ENCODE assay signal across 24 cellular contexts in genomic region chr1:61757945-61758344, GRCh38. TPM values are rescaled to one million over a fixed set of nuclear protein-coding genes. Genes with fewer than 3 reads are reported as not detected.
A peak's percentile ranks its signal among the peaks of the same experiment; 100 is the strongest.
DNase-seq lines count a peak whose midpoint lies in the region; ATAC-seq, FAIRE-seq and TF ChIP-seq lines count a peak whose summit lies in the region.
"Had no signal": no experiment of that assay in that cellular context is flagged by ENCODE, and none has a peak within 500 bp of the region (broad histone marks: within the 10 kb centered on the region; RNA-seq: fewer than 3 reads in every experiment).

No MANE protein-coding gene starts in this region.

- no peak overlapping the region for H2AFZ ChIP-seq in astrocyte (ENCODE audit: low read depth, low read length)

- no peaks in the 10 kb centered on the region for H3K9me3 ChIP-seq in breast epithelium
- no peaks in the 10 kb centered on the region for H3K9me3 ChIP-seq in astrocyte (ENCODE audit: insufficient read depth, low read depth, low read length)
- H3K9me3 ChIP-seq: HAP-1, upper lobe of left lung had no signal

- no peaks in the 10 kb centered on the region for H3K79me2 ChIP-seq in astrocyte (ENCODE audit: insufficient read depth, low read length)

- H3K27me3 ChIP-seq in breast epithelium (no peaks in the 10 kb centered on the region), astrocyte (ENCODE audit: insufficient read depth, low read length) (no peaks in the 10 kb centered on the region)
- H3K27me3 ChIP-seq: upper lobe of left lung had no signal

- H3K4me3 ChIP-seq in breast epithelium (no peak overlapping the region), astrocyte (ENCODE audit: insufficient read depth, low read depth, low read length) (no peak overlapping the region)
- H3K4me3 ChIP-seq: HAP-1, upper lobe of left lung had no signal

- H3K9ac ChIP-seq in astrocyte (ENCODE audit: low read length), result no peak overlapping the region
- H3K9ac ChIP-seq: KMS-11 had no signal

- H3K4me1 Mint-ChIP-seq in MCF 10A (ENCODE audit: insufficient read depth, unreplicated experiment), result no peaks in the 10 kb centered on the region
- H3K4me1 Mint-ChIP-seq in astrocyte (ENCODE audit: low read depth, unreplicated experiment), result peaks cover 10% of the 10 kb centered on the region
- H3K4me1 Mint-ChIP-seq: neural crest cell had no signal

- POLR2A ChIA-PET in MCF 10A (lab: Yijun Ruan, JAX), result interaction anchor here (0.9 kb wide), 1 partner anchor 14 kb away, joined by 3 read pairs; no protein-coding TSS in a partner anchor

- H3K9me3 Mint-ChIP-seq in MCF 10A (ENCODE audit: unreplicated experiment), result no peaks in the 10 kb centered on the region
- no peaks in the 10 kb centered on the region for H3K9me3 Mint-ChIP-seq in astrocyte (ENCODE audit: unreplicated experiment)
- H3K9me3 Mint-ChIP-seq: CD4-positive, alpha-beta T cell; neural crest cell; WTC11 had no signal

- FAIRE-seq in astrocyte (lab: Jason Lieb, UNC), result peak; percentile 63
- FAIRE-seq: A204.1 had no signal

- H3K27ac ChIP-seq in breast epithelium (no peak overlapping the region), astrocyte (ENCODE audit: low read depth, low read length) (no peak overlapping the region)
- H3K27ac ChIP-seq: KMS-11, upper lobe of left lung had no signal

- intact Hi-C loops in MCF 10A (cut with micrococcal nuclease), result no loop called here
- intact Hi-C loops in breast epithelium (cut with DNase I; ENCODE audit: low total_unique reads), result no loop called here

- no peaks in the 10 kb centered on the region for H3K27me3 Mint-ChIP-seq in MCF 10A (ENCODE audit: insufficient read depth, unreplicated experiment)
- H3K27me3 Mint-ChIP-seq in astrocyte (ENCODE audit: low read depth, unreplicated experiment), result no peaks in the 10 kb centered on the region
- H3K27me3 Mint-ChIP-seq: CD4-positive, alpha-beta T cell; T-helper 17 cell had no signal

- no peak overlapping the region for H3K4me2 ChIP-seq in astrocyte (ENCODE audit: low read length)
- H3K4me2 ChIP-seq: KMS-11 had no signal

- H3K4me1 ChIP-seq in breast epithelium (no peaks in the 10 kb centered on the region), astrocyte (ENCODE audit: insufficient read depth, low read length) (no peaks in the 10 kb centered on the region)

- peak; percentile 50 for DNase-seq in MCF 10A (ENCODE audit: unreplicated experiment)
- no peak for DNase-seq in breast epithelium (ENCODE audit: low spot score in 2 of 2)
- DNase-seq in astrocyte (ENCODE audit: low read depth), result peak; percentile 65
- peak; percentile 81 for DNase-seq in iris pigment epithelial cell (ENCODE audit: low read depth)
- DNase-seq in stromal cell of bone marrow (ENCODE audit: low read depth), result peak; percentile 27
- DNase-seq in DMS53 treated with DMSO at 0.1 percent for 48 hours (lab: John Stamatoyannopoulos, UW; ENCODE audit: unreplicated experiment), result no peak
- DNase-seq in stimulated activated naive CD4-positive, alpha-beta T cell treated with Interleukin-2 at 50 U/mL for 16 hours (lab: John Stamatoyannopoulos, UW), result no peak
- DNase-seq: CD4-positive, alpha-beta T cell; central memory CD4-positive, alpha-beta T cell; effector memory CD4-positive, alpha-beta T cell; NCI-H1092 treated with DMSO at 0.1 percent for 48 hours; NCI-H2107; NCI-H69; OCI-M1; SIG-M5; stimulated activated naive CD4-positive, alpha-beta T cell; T-helper 17 cell; upper lobe of left lung had no signal

- TF ChIP-seq CTCF in MCF 10A (IDR thresholded peaks at IDR 0.05; ENCODE audit: unreplicated experiment) (no peak), breast epithelium (IDR thresholded peaks at IDR 0.05) (no peak), astrocyte (IDR thresholded peaks at IDR 0.05; ENCODE audit: insufficient read depth, low read depth, low read length) (no peak)

- ATAC-seq in HG03520 (IDR thresholded peaks at IDR 0.05; ENCODE audit: unreplicated experiment), result no peak
- ATAC-seq: T-helper 17 cell, WTC11 had no signal

- no peak for TF ChIP-seq POLR2A in breast epithelium (IDR thresholded peaks at IDR 0.05)

- H4K20me1 ChIP-seq in astrocyte (ENCODE audit: insufficient read depth, low read length), result no peaks in the 10 kb centered on the region

- H3K36me3 Mint-ChIP-seq in MCF 10A (ENCODE audit: insufficient read depth, unreplicated experiment) (peaks cover 10% of the 10 kb centered on the region), astrocyte (ENCODE audit: low read depth, unreplicated experiment) (no peaks in the 10 kb centered on the region)

- H3K36me3 ChIP-seq in breast epithelium (no peaks in the 10 kb centered on the region), astrocyte (ENCODE audit: insufficient read depth, low read length) (no peaks in the 10 kb centered on the region)
- H3K36me3 ChIP-seq: HAP-1 had no signal

- H3K4me3 Mint-ChIP-seq in MCF 10A (ENCODE audit: unreplicated experiment), result no peak overlapping the region
- H3K4me3 Mint-ChIP-seq in astrocyte (ENCODE audit: unreplicated experiment), result no peak overlapping the region
- H3K4me3 Mint-ChIP-seq: CD4-positive, alpha-beta T cell; neural crest cell; T-helper 17 cell; WTC11 had no signal

- no TSS peak for BruUV-seq in MCF 10A (replicated peaks; lab: Mats Ljungman, UMichigan)

- CTCF ChIA-PET in MCF 10A (lab: Yijun Ruan, JAX), result no interaction called here

- H3K27ac Mint-ChIP-seq in MCF 10A (ENCODE audit: low read depth, unreplicated experiment) (no peak overlapping the region), astrocyte (ENCODE audit: unreplicated experiment) (no peak overlapping the region)
- H3K27ac Mint-ChIP-seq: CD4-positive, alpha-beta T cell had no signal

RNA-seq across cellular contexts. Expression of gene PATJ, which starts 15.7 kb away (rescaled TPM):
- total RNA-seq in MCF 10A (2022) (28.7 and 30.6 TPM in 2 replicates), breast epithelium (100 to 1,000 TPM in 2 of 3 donors, 10 to 100 TPM in 1; 20.8 to 193 (median 129) TPM), astrocyte (9.1 and 11.0 TPM in 2 replicates)

RNA-seq across cellular contexts. Expression of gene TM2D1, which starts 33.0 kb away (rescaled TPM):
- 29.4 and 36.4 TPM in 2 replicates for total RNA-seq in MCF 10A (2022)
- 10 to 100 TPM; 65.4 to 85.9 (median 76.1) TPM for total RNA-seq in breast epithelium
- 33.3 and 35.7 TPM in 2 replicates for total RNA-seq in astrocyte

Comparison
In these comparisons a context has a peak if more than half of its experiments do, and no peak if none do; other contexts are left out.
1. DNase-seq: peak in MCF 10A (single experiment), astrocyte (single experiment), iris pigment epithelial cell (single experiment) and stromal cell of bone marrow (single experiment); none in breast epithelium (0 of 2), DMS53 treated with DMSO at 0.1 percent for 48 hours (single experiment) and stimulated activated naive CD4-positive, alpha-beta T cell treated with Interleukin-2 at 50 U/mL for 16 hours (single experiment).